Comparison of ENCODE assay signal across 10 cellular contexts in the genomic region with DNA sequence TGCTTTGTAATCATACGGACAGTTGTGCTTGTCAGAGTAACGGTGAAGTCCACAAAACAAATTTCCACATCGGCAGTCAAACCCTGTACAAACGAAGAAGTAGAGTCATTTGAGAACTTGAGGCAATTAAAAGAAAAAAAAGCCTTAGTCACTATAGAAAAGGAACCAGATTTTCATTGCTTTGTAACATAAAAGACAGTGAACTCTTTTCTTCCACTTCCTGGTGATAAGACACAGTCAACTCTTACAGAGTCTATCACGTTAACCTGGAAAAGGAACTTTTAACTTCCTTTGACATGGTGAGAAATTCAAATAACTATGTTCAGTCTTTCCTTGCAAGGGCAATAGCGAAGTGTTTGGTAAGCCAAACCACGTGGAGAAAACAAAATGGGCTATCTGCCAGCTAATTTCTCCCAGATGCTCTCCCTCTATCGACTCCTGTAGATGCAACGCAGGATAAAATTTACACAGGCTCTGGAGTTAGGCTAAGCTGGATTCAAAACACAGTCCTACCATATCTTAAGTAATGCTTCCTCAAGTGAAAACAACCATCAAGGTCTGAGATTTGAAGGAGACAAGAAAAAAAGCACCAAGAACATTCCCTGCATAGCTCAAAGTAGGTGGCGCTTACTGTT. TPM values are rescaled to one million over a fixed set of nuclear protein-coding genes. Genes with fewer than 3 reads are reported as not detected.
DNase-seq lines count a peak whose midpoint lies in the region; ATAC-seq, FAIRE-seq and TF ChIP-seq lines count a peak whose summit lies in the region.
"Had no signal": no experiment of that assay in that cellular context is flagged by ENCODE, and none has a peak within 500 bp of the region (broad histone marks: within the 10 kb centered on the region; RNA-seq: fewer than 3 reads in every experiment).

No MANE protein-coding gene starts in this region.

- H3K27me3 Mint-ChIP-seq in CD14-positive monocyte (ENCODE audit: low read depth in 3 of 3), result peaks cover 0 to 4% (median 0%) of the 10 kb centered on the region in 3 donors
- H3K27me3 Mint-ChIP-seq in naive B cell, result no peaks in the 10 kb centered on the region
- H3K27me3 Mint-ChIP-seq in osteocyte (ENCODE audit: unreplicated experiment), result no peaks in the 10 kb centered on the region

- intact Hi-C loops in CD14-positive monocyte (cut with micrococcal nuclease), result loop anchor here in 1 of 2 donors (5.0 kb wide), 1 partner anchor 49 kb away; no protein-coding TSS in a partner anchor

- no peak for DNase-seq in CD14-positive monocyte (ENCODE audit: low spot score)
- peak; percentile 14 for DNase-seq in NCI-H82 treated with DMSO at 0.1 percent for 48 hours (lab: John Stamatoyannopoulos, UW; ENCODE audit: unreplicated experiment)
- DNase-seq in naive B cell, result no peak
- DNase-seq in stimulated activated CD4-positive, alpha-beta T cell treated with anti-CD3 and anti-CD28 coated beads, Interleukin-12 subunit alpha, Interleukin-12 subunit beta, amount 100 ng/mL, for 4 hours, result no peak
- no peak for DNase-seq in GM12891 (ENCODE audit: insufficient read length, low spot score)
- DNase-seq in osteocyte (ENCODE audit: extremely low spot score, unreplicated experiment), result no peak
- DNase-seq in DMS153 (lab: John Stamatoyannopoulos, UW), result no peak
- DNase-seq: activated CD8-positive, alpha-beta memory T cell treated with anti-CD3 and anti-CD28 coated beads for 24 hours had no signal

- H3K4me1 Mint-ChIP-seq in CD14-positive monocyte (peaks cover 70% of the 10 kb centered on the region), naive B cell (peaks cover 21 to 32% (median 27%) of the 10 kb centered on the region in 3 donors), osteocyte (ENCODE audit: unreplicated experiment) (peaks cover 65% of the 10 kb centered on the region)

- H3K27ac Mint-ChIP-seq in CD14-positive monocyte (peak overlapping the region; percentile 88 to 96 (median 92)), naive B cell (peak overlapping the region; percentile 24 to 85 (median 69)), osteocyte (ENCODE audit: unreplicated experiment) (no peak overlapping the region)

- ATAC-seq in naive B cell (ENCODE audit: low read depth in 2 of 2), result no peak
- ATAC-seq: esophagus mucosa had no signal

- TF ChIP-seq POLR2A in GM12891 (IDR thresholded peaks at IDR 0.05; ENCODE audit: low read depth, low read length), result no peak

- TF ChIP-seq CTCF in CD14-positive monocyte (IDR thresholded peaks at IDR 0.05) (no peak), osteocyte (IDR thresholded peaks at IDR 0.05) (no peak)

- H3K9me3 Mint-ChIP-seq in CD14-positive monocyte, result no peaks in the 10 kb centered on the region
- H3K9me3 Mint-ChIP-seq in naive B cell, result no peaks in the 10 kb centered on the region
- no peaks in the 10 kb centered on the region for H3K9me3 Mint-ChIP-seq in osteocyte (ENCODE audit: unreplicated experiment)

- H3K4me3 Mint-ChIP-seq in CD14-positive monocyte (peak overlapping the region in 1 of 2 donors; percentile 78), naive B cell (no peak overlapping the region), osteocyte (ENCODE audit: unreplicated experiment) (no peak overlapping the region)

- peak; percentile 28 for FAIRE-seq in colon (lab: Jason Lieb, UNC)
- FAIRE-seq in GM12891 (lab: Jason Lieb, UNC), result no peak

- H3K36me3 Mint-ChIP-seq in CD14-positive monocyte (peaks cover 78 to 90% of the 10 kb centered on the region in 2 donors), naive B cell (peaks cover 15 to 23% of the 10 kb centered on the region in 2 donors), osteocyte (ENCODE audit: unreplicated experiment) (peaks cover 70% of the 10 kb centered on the region)

TF ChIP-seq in GM12891, 5 proteins besides CTCF, POLR2A, EP300 and RAD21:
- TF ChIP-seq SPI1 (IDR thresholded peaks at IDR 0.05; ENCODE audit: low read depth, low read length) (no peak), TAF1 (IDR thresholded peaks at IDR 0.05; ENCODE audit: low read depth, low read length) (no peak), POLR2AphosphoS5 (IDR thresholded peaks at IDR 0.05; ENCODE audit: low read depth, low read length) (no peak), POU2F2 (IDR thresholded peaks at IDR 0.05; ENCODE audit: low read depth, low read length) (no peak), PAX5 (IDR thresholded peaks at IDR 0.05; ENCODE audit: insufficient read depth, low read length, severe bottlenecking) (no peak)

RNA-seq across cellular contexts. Expression of a gene that starts 8.9 kb away (rescaled TPM):
- polyA plus RNA-seq in CD14-positive monocyte (100 to 1,000 TPM; 199 to 237 TPM), naive B cell (ENCODE audit: low read depth in 6 of 6) (100 to 1,000 TPM in 1 of 6 donors, 10 to 100 TPM in 5; 59.6 to 100 (median 75.3) TPM)
- 73.4 TPM for polyA plus RNA-seq in GM12891 (2012; ENCODE audit: low read depth, missing spikeins)
- total RNA-seq in osteocyte, result 208 and 233 TPM in 2 replicates
